ENCODE assay signal across 9 cellular contexts in the genomic region with DNA sequence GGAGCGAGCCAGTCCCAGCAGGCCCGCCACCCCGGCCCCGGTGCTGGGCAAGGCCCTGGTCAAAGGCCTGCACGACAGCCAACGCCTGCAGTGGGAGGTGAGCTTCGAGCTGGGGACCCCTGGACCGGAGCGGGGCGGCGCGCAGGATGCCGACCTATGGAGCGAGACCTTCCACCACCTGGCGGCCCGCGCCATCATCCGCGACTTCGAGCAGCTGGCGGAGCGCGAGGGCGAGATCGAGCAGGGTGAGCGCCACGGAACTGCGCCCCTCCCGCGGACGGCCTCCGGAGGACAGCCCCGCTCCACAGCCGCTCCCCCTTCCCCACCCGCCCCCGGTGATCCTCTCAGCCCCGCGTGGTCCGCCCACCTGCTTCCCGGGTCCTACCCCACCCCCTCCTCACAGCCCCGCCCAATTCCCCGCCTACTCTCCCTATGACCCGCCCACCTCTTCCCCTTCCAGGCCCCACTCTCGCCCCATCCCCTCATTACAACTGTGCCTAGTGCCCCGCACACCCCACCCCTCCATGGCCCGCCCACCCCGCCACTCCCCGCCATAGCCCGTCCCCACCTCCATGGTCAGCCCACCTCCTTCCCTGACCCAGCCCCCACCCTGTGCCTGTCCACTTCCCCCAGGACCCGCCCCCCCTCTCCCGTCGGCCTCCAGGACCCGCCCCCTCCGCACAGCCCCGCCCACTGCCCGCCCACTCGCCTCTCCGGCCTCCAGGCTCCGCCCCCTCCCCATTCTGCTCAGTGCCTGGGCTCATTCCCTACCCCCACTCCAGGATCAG. TPM values are rescaled to one million over a fixed set of nuclear protein-coding genes. Genes with fewer than 3 reads are reported as not detected.
DNase-seq lines count a peak whose midpoint lies in the region; ATAC-seq and TF ChIP-seq lines count a peak whose summit lies in the region.
"Had no signal": no experiment of that assay in that cellular context is flagged by ENCODE, and none has a peak within 500 bp of the region (broad histone marks: within the 10 kb centered on the region; RNA-seq: fewer than 3 reads in every experiment).

No MANE protein-coding gene starts in this region.

- POLR2A ChIA-PET in RWPE1 (lab: Yijun Ruan, JAX; ENCODE audit: low non-redundant PET), result no interaction called here

- intact Hi-C loops in posterior cingulate gyrus (cut with DNase I) (no loop called here), prostate gland (cut with DNase I) (no loop called here)

- no peaks in the 10 kb centered on the region for H3K36me3 ChIP-seq in prostate gland

- no peaks in the 10 kb centered on the region for H3K27me3 ChIP-seq in prostate gland (replicated peaks; ENCODE audit: insufficient read depth)

- ATAC-seq in GM18909 (IDR thresholded peaks at IDR 0.05; ENCODE audit: poor library complexity, unreplicated experiment) (no peak), omental fat pad (ENCODE audit: low FRiP score) (no peak), left lobe of liver (no peak)

- no peak overlapping the region for H3K27ac ChIP-seq in RWPE1
- H3K27ac ChIP-seq in prostate gland, result no peak overlapping the region

- CTCF ChIA-PET in RWPE1 (lab: Yijun Ruan, JAX), result no interaction called here

- peak; percentile 42 for DNase-seq in ELF-1 (ENCODE audit: low read depth, low spot score)
- peak; percentile 40 for DNase-seq in RWPE1 (ENCODE audit: low spot score)
- DNase-seq in germinal center (ENCODE audit: low spot score), result peak; percentile 81
- peak in 6 of 10 donors; percentile 37 to 89 (median 48) for DNase-seq in posterior cingulate gyrus
- no peak for DNase-seq in prostate gland (ENCODE audit: low spot score)
- DNase-seq in omental fat pad (ENCODE audit: low spot score), result no peak
- no peak for DNase-seq in left lobe of liver (ENCODE audit: low spot score)

- TF ChIP-seq POLR2A in prostate gland (IDR thresholded peaks at IDR 0.05), result no peak

- no peak overlapping the region for H3K4me3 ChIP-seq in prostate gland

- no peaks in the 10 kb centered on the region for H3K4me1 ChIP-seq in prostate gland (replicated peaks)

- TF ChIP-seq CTCF in RWPE1 (conservative IDR thresholded peaks at IDR 0.05; ENCODE audit: low read depth) (no peak), prostate gland (IDR thresholded peaks at IDR 0.05) (no peak), omental fat pad (IDR thresholded peaks at IDR 0.05) (no peak)

- 21% methylated on average over 48 of the region's 59 CpGs for WGBS in prostate gland

- no peaks in the 10 kb centered on the region for H3K9me3 ChIP-seq in prostate gland

RNA-seq across cellular contexts. Expression of a gene that starts 52.7 kb away (rescaled TPM):
- total RNA-seq in prostate gland (under 1 TPM in 1 of 2 donors, not detected in 1; 0.51 TPM), omental fat pad (not detected), left lobe of liver (not detected)
- total RNA-seq: SK-MEL-5 had no signal

Comparison
In these comparisons a context has a peak if more than half of its experiments do, and no peak if none do; other contexts are left out.
1. DNase-seq: peak in ELF-1 (single experiment), RWPE1 (single experiment), germinal center (single experiment) and posterior cingulate gyrus (6 of 10); none in prostate gland (single experiment), omental fat pad (single experiment) and left lobe of liver (single experiment).